8 cellular contexts compared by ENCODE assay signal in genomic region chr3:117059054-117059989, GRCh38.
DNase-seq lines count a peak whose midpoint lies in the region; ATAC-seq and TF ChIP-seq lines count a peak whose summit lies in the region.
"Had no signal": no experiment of that assay in that cellular context is flagged by ENCODE, and none has a peak within 500 bp of the region (broad histone marks: within the 10 kb centered on the region; RNA-seq: fewer than 3 reads in every experiment).

No MANE protein-coding gene starts in this region.

- ATAC-seq in HG02852 (IDR thresholded peaks at IDR 0.05; ENCODE audit: unreplicated experiment): no peak

- in situ Hi-C loops in GM13977 (cut with MboI; ENCODE audit: low pct_unique_long_range_greater_than_20kb, low sequenced_read_pairs, unreplicated experiment): no loop called here

- no peak overlapping the region for H3K27ac ChIP-seq in neural progenitor cell
- H3K27ac ChIP-seq: neutrophil had no signal

- no peak overlapping the region for H3K4me3 Mint-ChIP-seq in neural progenitor cell

- no peaks in the 10 kb centered on the region for H3K4me1 Mint-ChIP-seq in neural progenitor cell

- H3K36me3 ChIP-seq in neural progenitor cell: no peaks in the 10 kb centered on the region
- H3K36me3 ChIP-seq: neutrophil had no signal

- no peak for DNase-seq in GM13977 (ENCODE audit: low spot score)
- DNase-seq in NCI-H2196 treated with DMSO at 0.1 percent for 48 hours (lab: John Stamatoyannopoulos, UW; ENCODE audit: unreplicated experiment): peak; percentile 90
- peak; percentile 41 for DNase-seq in choroid plexus epithelial cell (ENCODE audit: low read depth)
- peak; percentile 57 for DNase-seq in neural progenitor cell (ENCODE audit: low spot score)
- DNase-seq in stimulated activated CD4-positive, alpha-beta T cell treated with anti-CD3 and anti-CD28 coated beads, Interleukin-15, amount 100 ng/mL, for 24 hours: no peak
- DNase-seq in cerebellum (ENCODE audit: low spot score): no peak

- H3K9ac ChIP-seq in neural progenitor cell: no peak overlapping the region

- peak; percentile 35 for TF ChIP-seq CTCF in GM13977 (IDR thresholded peaks at IDR 0.05; ENCODE audit: extremely low read depth, insufficient read depth, missing control alignments)
- peak; percentile 57 for TF ChIP-seq CTCF in choroid plexus epithelial cell (conservative IDR thresholded peaks at IDR 0.05; ENCODE audit: low read depth, low read length)
- TF ChIP-seq CTCF in neural progenitor cell (IDR thresholded peaks at IDR 0.05): peak; percentile 73

- H3K79me2 ChIP-seq in neural progenitor cell (ENCODE audit: low read depth): no peaks in the 10 kb centered on the region

- peaks cover 4% of the 10 kb centered on the region for H3F3A ChIP-seq in neural progenitor cell (ENCODE audit: low read depth)

- H3K4me3 ChIP-seq in choroid plexus epithelial cell (ENCODE audit: low read depth, low read length): no peak overlapping the region
- H3K4me3 ChIP-seq in neural progenitor cell: no peak overlapping the region

- no peaks in the 10 kb centered on the region for H3K36me3 Mint-ChIP-seq in neural progenitor cell

- peaks cover 29% of the 10 kb centered on the region for H3K4me1 ChIP-seq in neural progenitor cell

- no peaks in the 10 kb centered on the region for H3K27me3 ChIP-seq in neural progenitor cell
- H3K27me3 ChIP-seq: neutrophil had no signal

- H3K9me3 Mint-ChIP-seq in neural progenitor cell: no peaks in the 10 kb centered on the region

- H2AFZ ChIP-seq in neural progenitor cell (replicated peaks): no peak overlapping the region

- H3K27ac Mint-ChIP-seq in neural progenitor cell: no peak overlapping the region

- no peaks in the 10 kb centered on the region for H3K27me3 Mint-ChIP-seq in neural progenitor cell (ENCODE audit: insufficient read depth, low read depth)

- no peaks in the 10 kb centered on the region for H4K20me1 ChIP-seq in neural progenitor cell (ENCODE audit: low read depth)

- H3K9me3 ChIP-seq in neural progenitor cell (ENCODE audit: low read depth): no peaks in the 10 kb centered on the region
- H3K9me3 ChIP-seq: neutrophil had no signal

- no peak overlapping the region for H3K4me2 ChIP-seq in neural progenitor cell

Comparison
In these comparisons a context has a peak if more than half of its experiments do, and no peak if none do; other contexts are left out.
1. DNase-seq: peak in NCI-H2196 treated with DMSO at 0.1 percent for 48 hours (single experiment), choroid plexus epithelial cell (single experiment) and neural progenitor cell (single experiment); none in GM13977 (single experiment), stimulated activated CD4-positive, alpha-beta T cell treated with anti-CD3 and anti-CD28 coated beads, Interleukin-15, amount 100 ng/mL, for 24 hours (single experiment) and cerebellum (single experiment).
2. Peak in every context shown above with its lines, with median percentiles within 50 percentile points of each other: CTCF ChIP-seq.